Comparison of ENCODE assay signal across 21 cellular contexts in genomic region chr5:175693746-175694145, GRCh38. TPM values are rescaled to one million over a fixed set of nuclear protein-coding genes. Genes with fewer than 3 reads are reported as not detected.
A peak's percentile ranks its signal among the peaks of the same experiment; 100 is the strongest.
DNase-seq lines count a peak whose midpoint lies in the region; ATAC-seq and TF ChIP-seq lines count a peak whose summit lies in the region.
"Had no signal": no experiment of that assay in that cellular context is flagged by ENCODE, and none has a peak within 500 bp of the region (broad histone marks: within the 10 kb centered on the region; RNA-seq: fewer than 3 reads in every experiment).

No MANE protein-coding gene starts in this region.

- H3K27ac ChIP-seq in HL-60 (replicated peaks) (peak overlapping the region; percentile 88), cingulate gyrus (ENCODE audit: low read depth, low read length) (peak overlapping the region; percentile 47)
- H3K27ac ChIP-seq: psoas muscle had no signal

- no peaks in the 10 kb centered on the region for H3K27me3 ChIP-seq in HL-60 (ENCODE audit: insufficient read depth, poor library complexity, severe bottlenecking)

- CTCF ChIA-PET in activated CD4-positive, alpha-beta memory T cell treated with anti-CD3 and anti-CD28 coated beads for 36 hours (lab: Charles Lee), result interaction anchor here (1.2 to 15.7 kb wide), 3 partner anchors 25 to 161 kb away, joined by 3 to 273 read pairs (median 8); no protein-coding TSS in a partner anchor
- CTCF ChIA-PET in activated CD4-positive, alpha-beta memory T cell treated with anti-CD3 and anti-CD28 coated beads, Interleukin-2, amount 10 ng/mL, durations not matched to agents 7 days and 5 days (lab: Charles Lee), result interaction anchor here (1.0 to 6.6 kb wide), 2 partner anchors 25 to 161 kb away, joined by 3 to 79 read pairs; no protein-coding TSS in a partner anchor

- POLR2A ChIA-PET in activated CD4-positive, alpha-beta memory T cell treated with anti-CD3 and anti-CD28 coated beads for 36 hours (lab: Charles Lee), result interaction anchor here (0.9 kb wide), 1 partner anchor 160 kb away, joined by 3 read pairs; no protein-coding TSS in a partner anchor
- POLR2A ChIA-PET in activated CD4-positive, alpha-beta memory T cell treated with anti-CD3 and anti-CD28 coated beads, Interleukin-2, amount 10 ng/mL, durations not matched to agents 7 days and 5 days (lab: Charles Lee), result interaction anchor here (1.2 kb wide), 1 partner anchor 40 kb away, joined by 3 read pairs; no protein-coding TSS in a partner anchor

- intact Hi-C loops in activated CD4-positive, alpha-beta memory T cell treated with anti-CD3 and anti-CD28 coated beads for 36 hours (cut with micrococcal nuclease), result no loop called here

- TF ChIP-seq CTCF in HL-60 (IDR thresholded peaks at IDR 0.05; ENCODE audit: insufficient read depth, low read length), result no peak
- no peak for TF ChIP-seq CTCF in omental fat pad (IDR thresholded peaks at IDR 0.05)

- ATAC-seq in omental fat pad (ENCODE audit: low FRiP score) (no peak), GM19452 (IDR thresholded peaks at IDR 0.05; ENCODE audit: unreplicated experiment) (no peak)
- ATAC-seq: psoas muscle; stimulated activated naive CD8-positive, alpha-beta T cell treated with anti-CD3 and anti-CD28 coated beads, Interleukin-15, Interleukin-2, amounts not matched to agents 100 U/mL and 50 U/mL, for 24 hours had no signal

- DNase-seq in activated CD4-positive, alpha-beta memory T cell treated with anti-CD3 and anti-CD28 coated beads for 36 hours, result no peak
- DNase-seq in activated CD4-positive, alpha-beta memory T cell treated with anti-CD3 and anti-CD28 coated beads, Interleukin-2, amount 10 ng/mL, durations not matched to agents 7 days and 5 days, result no peak
- peak in 1 of 2 experiments; percentile 53 for DNase-seq in HL-60 (ENCODE audit: low read depth in 1 of 2, low spot score in 1 of 2)
- DNase-seq in omental fat pad (ENCODE audit: low spot score), result peak; percentile 18
- DNase-seq in NCI-H146 treated with DMSO at 0.1 percent for 48 hours (lab: John Stamatoyannopoulos, UW; ENCODE audit: unreplicated experiment), result no peak
- no peak for DNase-seq in GF-D8 (lab: John Stamatoyannopoulos, UW)
- DNase-seq: ACHN; activated CD4-positive, CD25-positive, alpha-beta regulatory T cell treated with anti-CD3 and anti-CD28 coated beads, Interleukin-2, amount 50 U/mL, for 72 hours; Caco-2; cortex of kidney; H7; naive B cell; NCI-H2029 treated with DMSO at 0.1 percent for 48 hours; stimulated activated naive CD8-positive, alpha-beta T cell treated with anti-CD3 and anti-CD28 coated beads, Interleukin-15, Interleukin-2, amounts not matched to agents 100 U/mL and 50 U/mL, for 24 hours had no signal

- H3K4me3 ChIP-seq in HL-60 (replicated peaks; ENCODE audit: insufficient read depth, low read length), result no peak overlapping the region
- H3K4me3 ChIP-seq: psoas muscle had no signal

- H3K36me3 Mint-ChIP-seq in activated CD4-positive, alpha-beta memory T cell treated with anti-CD3 and anti-CD28 coated beads for 36 hours, result no peaks in the 10 kb centered on the region
- peaks cover 4% of the 10 kb centered on the region for H3K36me3 Mint-ChIP-seq in activated CD4-positive, alpha-beta memory T cell treated with anti-CD3 and anti-CD28 coated beads, Interleukin-2, amount 10 ng/mL, durations not matched to agents 7 days and 5 days (ENCODE audit: low read depth)
- H3K36me3 Mint-ChIP-seq: naive B cell had no signal

- peaks cover 22% of the 10 kb centered on the region for H3K4me1 Mint-ChIP-seq in activated CD4-positive, alpha-beta memory T cell treated with anti-CD3 and anti-CD28 coated beads for 36 hours (ENCODE audit: low read depth)
- H3K4me1 Mint-ChIP-seq in activated CD4-positive, alpha-beta memory T cell treated with anti-CD3 and anti-CD28 coated beads, Interleukin-2, amount 10 ng/mL, durations not matched to agents 7 days and 5 days, result peaks cover 21% of the 10 kb centered on the region

- no peak overlapping the region for H3K4me3 Mint-ChIP-seq in activated CD4-positive, alpha-beta memory T cell treated with anti-CD3 and anti-CD28 coated beads for 36 hours
- no peak overlapping the region for H3K4me3 Mint-ChIP-seq in activated CD4-positive, alpha-beta memory T cell treated with anti-CD3 and anti-CD28 coated beads, Interleukin-2, amount 10 ng/mL, durations not matched to agents 7 days and 5 days
- H3K4me3 Mint-ChIP-seq: naive B cell had no signal

- H3K9me3 Mint-ChIP-seq in activated CD4-positive, alpha-beta memory T cell treated with anti-CD3 and anti-CD28 coated beads for 36 hours, result no peaks in the 10 kb centered on the region
- no peaks in the 10 kb centered on the region for H3K9me3 Mint-ChIP-seq in activated CD4-positive, alpha-beta memory T cell treated with anti-CD3 and anti-CD28 coated beads, Interleukin-2, amount 10 ng/mL, durations not matched to agents 7 days and 5 days

- H3K27me3 Mint-ChIP-seq in activated CD4-positive, alpha-beta memory T cell treated with anti-CD3 and anti-CD28 coated beads for 36 hours, result no peaks in the 10 kb centered on the region
- H3K27me3 Mint-ChIP-seq in activated CD4-positive, alpha-beta memory T cell treated with anti-CD3 and anti-CD28 coated beads, Interleukin-2, amount 10 ng/mL, durations not matched to agents 7 days and 5 days, result no peaks in the 10 kb centered on the region

- H3K27ac Mint-ChIP-seq in activated CD4-positive, alpha-beta memory T cell treated with anti-CD3 and anti-CD28 coated beads for 36 hours, result peak overlapping the region; percentile 6
- no peak overlapping the region for H3K27ac Mint-ChIP-seq in activated CD4-positive, alpha-beta memory T cell treated with anti-CD3 and anti-CD28 coated beads, Interleukin-2, amount 10 ng/mL, durations not matched to agents 7 days and 5 days

RNA-seq across cellular contexts. Expression of gene HRH2, which starts 35.9 kb away (rescaled TPM):
- 10 to 100 TPM; 11.6 to 11.8 TPM for total RNA-seq in activated CD4-positive, alpha-beta memory T cell treated with anti-CD3 and anti-CD28 coated beads for 36 hours
- total RNA-seq in activated CD4-positive, alpha-beta memory T cell treated with anti-CD3 and anti-CD28 coated beads, Interleukin-2, amount 10 ng/mL, durations not matched to agents 7 days and 5 days, result 10 to 100 TPM; 13.4 to 13.7 TPM
- total RNA-seq in omental fat pad, result 10 to 100 TPM in 2 of 4 donors, 1 to 10 TPM in 2; 2.9 to 22.6 (median 10.4) TPM
- total RNA-seq: Caco-2, G401, HT-29, lung microvascular endothelial cell, NCI-H460 had no signal
